In the genomic region with DNA sequence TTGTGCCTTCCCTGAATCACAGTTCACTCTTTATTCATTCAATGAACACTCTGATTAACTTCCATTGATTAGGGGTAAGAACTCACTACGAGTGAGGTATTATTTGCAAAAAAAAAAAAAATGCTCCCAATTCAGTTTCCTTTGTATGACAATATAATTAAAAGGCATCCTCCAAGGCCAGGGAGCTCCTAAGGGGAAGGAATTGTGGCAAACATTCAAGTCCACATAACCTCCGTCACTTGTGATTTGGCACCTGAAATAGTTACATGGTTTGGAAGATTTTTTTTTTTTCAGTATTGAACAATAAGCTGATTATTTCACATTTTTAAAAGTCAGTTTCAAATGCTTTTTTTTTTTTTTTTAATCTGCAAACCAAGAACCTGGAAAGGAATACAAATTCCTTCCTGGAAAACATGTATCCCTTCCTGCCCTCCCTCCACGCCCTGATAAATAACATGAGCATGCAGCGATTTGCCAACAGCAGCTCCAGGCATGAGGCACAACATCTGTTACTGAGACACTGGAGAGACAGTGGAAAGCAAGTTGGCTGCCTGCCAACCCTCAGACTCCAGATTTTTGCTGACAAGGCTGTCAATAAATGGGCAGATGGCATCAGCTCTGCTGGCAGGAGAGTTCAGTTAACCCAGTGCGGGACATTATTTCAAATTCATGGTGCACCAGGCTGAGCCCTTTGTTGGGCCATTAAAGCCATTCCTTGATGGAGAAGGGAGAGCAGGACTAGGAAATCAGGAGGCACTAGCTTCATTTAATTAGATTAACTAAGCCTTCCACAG, we compare ENCODE assay signal across 1 cellular context.
A peak's percentile ranks its signal among the peaks of the same experiment; 100 is the strongest.
TF ChIP-seq lines count a peak whose summit lies in the region.

No MANE protein-coding gene starts in this region.

TF ChIP-seq in HEK293, 187 proteins besides CTCF, POLR2A, EP300 and RAD21 (continued from another document and continues in another):
- no peak for TF ChIP-seq PRDM2 (tag by site-specific recombination; IDR thresholded peaks at IDR 0.05; ENCODE audit: borderline replicate concordance)
- TF ChIP-seq ZNF324 (tag by site-specific recombination; IDR thresholded peaks at IDR 0.05): no peak
- peak; percentile 55 for TF ChIP-seq ZBTB17 (tag by site-specific recombination; IDR thresholded peaks at IDR 0.05)
- TF ChIP-seq ZNF19 (tag by site-specific recombination; IDR thresholded peaks at IDR 0.05; ENCODE audit: low read depth): no peak
- no peak for TF ChIP-seq ZNF302 (tag by site-specific recombination; IDR thresholded peaks at IDR 0.05; ENCODE audit: low read depth)
- no peak for TF ChIP-seq ZBTB10 (tag by site-specific recombination; IDR thresholded peaks at IDR 0.05)
- no peak for TF ChIP-seq ZNF426 (tag by site-specific recombination; IDR thresholded peaks at IDR 0.05)
- TF ChIP-seq ZNF548 (tag by site-specific recombination; IDR thresholded peaks at IDR 0.05): no peak
- no peak for TF ChIP-seq ZNF529 (tag by site-specific recombination; IDR thresholded peaks at IDR 0.05; ENCODE audit: insufficient replicate concordance)
- TF ChIP-seq ZNF350 (tag by site-specific recombination; IDR thresholded peaks at IDR 0.05): peak; percentile 83; the same call in 1 of the 2 replicates
- TF ChIP-seq ZNF140 (tag by site-specific recombination; IDR thresholded peaks at IDR 0.05): no peak
- no peak for TF ChIP-seq YY1 (tag by site-specific recombination; IDR thresholded peaks at IDR 0.05)
- no peak for TF ChIP-seq ZSCAN23 (tag by site-specific recombination; IDR thresholded peaks at IDR 0.05)
- no peak for TF ChIP-seq ZBTB48 (tag by site-specific recombination; IDR thresholded peaks at IDR 0.05)
- no peak for TF ChIP-seq REPIN1 (tag by site-specific recombination; IDR thresholded peaks at IDR 0.05; ENCODE audit: low read depth)
- TF ChIP-seq ZSCAN4 (tag by site-specific recombination; IDR thresholded peaks at IDR 0.05): no peak
- TF ChIP-seq, protein P1, sequence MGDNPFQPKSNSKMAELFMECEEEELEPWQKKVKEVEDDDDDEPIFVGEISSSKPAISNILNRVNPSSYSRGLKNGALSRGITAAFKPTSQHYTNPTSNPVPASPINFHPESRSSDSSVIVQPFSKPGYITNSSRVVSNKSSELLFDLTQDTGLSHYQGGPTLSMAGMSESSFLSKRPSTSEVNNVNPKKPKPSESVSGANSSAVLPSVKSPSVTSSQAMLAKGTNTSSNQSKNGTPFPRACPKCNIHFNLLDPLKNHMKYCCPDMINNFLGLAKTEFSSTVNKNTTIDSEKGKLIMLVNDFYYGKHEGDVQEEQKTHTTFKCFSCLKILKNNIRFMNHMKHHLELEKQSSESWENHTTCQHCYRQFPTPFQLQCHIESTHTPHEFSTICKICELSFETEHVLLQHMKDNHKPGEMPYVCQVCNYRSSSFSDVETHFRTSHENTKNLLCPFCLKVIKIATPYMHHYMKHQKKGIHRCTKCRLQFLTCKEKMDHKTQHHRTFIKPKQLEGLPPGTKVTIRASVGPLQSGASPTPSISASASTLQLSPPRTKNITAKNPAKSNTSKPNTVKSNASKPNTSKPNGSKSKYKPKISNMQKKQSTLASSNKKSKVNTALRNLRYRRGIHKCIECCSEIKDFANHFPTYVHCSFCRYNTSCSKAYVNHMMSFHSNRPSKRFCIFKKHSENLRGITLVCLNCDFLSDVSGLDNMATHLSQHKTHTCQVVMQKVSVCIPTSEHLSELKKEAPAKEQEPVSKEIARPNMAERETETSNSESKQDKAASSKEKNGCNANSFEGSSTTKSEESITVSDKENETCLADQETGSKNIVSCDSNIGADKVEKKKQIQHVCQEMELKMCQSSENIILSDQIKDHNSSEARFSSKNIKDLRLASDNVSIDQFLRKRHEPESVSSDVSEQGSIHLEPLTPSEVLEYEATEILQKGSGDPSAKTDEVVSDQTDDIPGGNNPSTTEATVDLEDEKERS (tag by site-specific recombination; IDR thresholded peaks at IDR 0.05): no peak
- TF ChIP-seq, protein P2, sequence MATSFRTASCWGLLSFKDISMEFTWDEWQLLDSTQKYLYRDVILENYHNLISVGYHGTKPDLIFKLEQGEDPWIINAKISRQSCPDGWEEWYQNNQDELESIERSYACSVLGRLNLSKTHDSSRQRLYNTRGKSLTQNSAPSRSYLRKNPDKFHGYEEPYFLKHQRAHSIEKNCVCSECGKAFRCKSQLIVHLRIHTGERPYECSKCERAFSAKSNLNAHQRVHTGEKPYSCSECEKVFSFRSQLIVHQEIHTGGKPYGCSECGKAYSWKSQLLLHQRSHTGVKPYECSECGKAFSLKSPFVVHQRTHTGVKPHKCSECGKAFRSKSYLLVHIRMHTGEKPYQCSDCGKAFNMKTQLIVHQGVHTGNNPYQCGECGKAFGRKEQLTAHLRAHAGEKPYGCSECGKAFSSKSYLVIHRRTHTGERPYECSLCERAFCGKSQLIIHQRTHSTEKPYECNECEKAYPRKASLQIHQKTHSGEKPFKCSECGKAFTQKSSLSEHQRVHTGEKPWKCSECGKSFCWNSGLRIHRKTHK (tag by site-specific recombination; IDR thresholded peaks at IDR 0.05): no peak
- TF ChIP-seq ZNF549 (tag by site-specific recombination; IDR thresholded peaks at IDR 0.05): peak; percentile 61; the same call in 1 of the 2 replicates
- no peak for TF ChIP-seq SP3 (tag by site-specific recombination; IDR thresholded peaks at IDR 0.05)
- TF ChIP-seq ZSCAN16 (tag by site-specific recombination; IDR thresholded peaks at IDR 0.05): no peak
- no peak for TF ChIP-seq ZNF830 (tag by site-specific recombination; IDR thresholded peaks at IDR 0.05; ENCODE audit: low read depth)
- no peak for TF ChIP-seq ZNF670 (tag by site-specific recombination; IDR thresholded peaks at IDR 0.05; ENCODE audit: low read depth)
- TF ChIP-seq ZNF544 (tag by site-specific recombination; IDR thresholded peaks at IDR 0.05): peak; percentile 90
- TF ChIP-seq ZNF138 (tag by site-specific recombination; IDR thresholded peaks at IDR 0.05; ENCODE audit: borderline replicate concordance): no peak
- TF ChIP-seq, protein P3, sequence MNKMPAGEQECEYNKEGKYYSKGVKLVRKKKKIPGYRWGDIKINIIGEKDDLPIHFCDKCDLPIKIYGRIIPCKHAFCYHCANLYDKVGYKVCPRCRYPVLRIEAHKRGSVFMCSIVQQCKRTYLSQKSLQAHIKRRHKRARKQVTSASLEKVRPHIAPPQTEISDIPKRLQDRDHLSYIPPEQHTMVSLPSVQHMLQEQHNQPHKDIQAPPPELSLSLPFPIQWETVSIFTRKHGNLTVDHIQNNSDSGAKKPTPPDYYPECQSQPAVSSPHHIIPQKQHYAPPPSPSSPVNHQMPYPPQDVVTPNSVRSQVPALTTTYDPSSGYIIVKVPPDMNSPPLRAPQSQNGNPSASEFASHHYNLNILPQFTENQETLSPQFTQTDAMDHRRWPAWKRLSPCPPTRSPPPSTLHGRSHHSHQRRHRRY (tag by site-specific recombination; IDR thresholded peaks at IDR 0.05): no peak
- TF ChIP-seq ZNF366 (tag by site-specific recombination; conservative IDR thresholded peaks at IDR 0.05): peak; percentile 29; the same call in 1 of the 2 replicates
- no peak for TF ChIP-seq ZNF311 (tag by site-specific recombination; IDR thresholded peaks at IDR 0.05; ENCODE audit: borderline replicate concordance)
- TF ChIP-seq ZNF561 (tag by site-specific recombination; IDR thresholded peaks at IDR 0.05; ENCODE audit: borderline replicate concordance): peak; percentile 91
- TF ChIP-seq, protein P4, sequence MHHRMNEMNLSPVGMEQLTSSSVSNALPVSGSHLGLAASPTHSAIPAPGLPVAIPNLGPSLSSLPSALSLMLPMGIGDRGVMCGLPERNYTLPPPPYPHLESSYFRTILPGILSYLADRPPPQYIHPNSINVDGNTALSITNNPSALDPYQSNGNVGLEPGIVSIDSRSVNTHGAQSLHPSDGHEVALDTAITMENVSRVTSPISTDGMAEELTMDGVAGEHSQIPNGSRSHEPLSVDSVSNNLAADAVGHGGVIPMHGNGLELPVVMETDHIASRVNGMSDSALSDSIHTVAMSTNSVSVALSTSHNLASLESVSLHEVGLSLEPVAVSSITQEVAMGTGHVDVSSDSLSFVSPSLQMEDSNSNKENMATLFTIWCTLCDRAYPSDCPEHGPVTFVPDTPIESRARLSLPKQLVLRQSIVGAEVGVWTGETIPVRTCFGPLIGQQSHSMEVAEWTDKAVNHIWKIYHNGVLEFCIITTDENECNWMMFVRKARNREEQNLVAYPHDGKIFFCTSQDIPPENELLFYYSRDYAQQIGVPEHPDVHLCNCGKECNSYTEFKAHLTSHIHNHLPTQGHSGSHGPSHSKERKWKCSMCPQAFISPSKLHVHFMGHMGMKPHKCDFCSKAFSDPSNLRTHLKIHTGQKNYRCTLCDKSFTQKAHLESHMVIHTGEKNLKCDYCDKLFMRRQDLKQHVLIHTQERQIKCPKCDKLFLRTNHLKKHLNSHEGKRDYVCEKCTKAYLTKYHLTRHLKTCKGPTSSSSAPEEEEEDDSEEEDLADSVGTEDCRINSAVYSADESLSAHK (tag by site-specific recombination; IDR thresholded peaks at IDR 0.05): no peak
- TF ChIP-seq EGR2 (tag by site-specific recombination; IDR thresholded peaks at IDR 0.05; ENCODE audit: low read depth): no peak
- TF ChIP-seq MEIS1 (CRISPR knock-in tag; IDR thresholded peaks at IDR 0.05; ENCODE audit: borderline replicate concordance): no peak
- no peak for TF ChIP-seq ZBTB7A (tag by site-specific recombination; IDR thresholded peaks at IDR 0.05; ENCODE audit: low read depth)
- TF ChIP-seq, protein P5, sequence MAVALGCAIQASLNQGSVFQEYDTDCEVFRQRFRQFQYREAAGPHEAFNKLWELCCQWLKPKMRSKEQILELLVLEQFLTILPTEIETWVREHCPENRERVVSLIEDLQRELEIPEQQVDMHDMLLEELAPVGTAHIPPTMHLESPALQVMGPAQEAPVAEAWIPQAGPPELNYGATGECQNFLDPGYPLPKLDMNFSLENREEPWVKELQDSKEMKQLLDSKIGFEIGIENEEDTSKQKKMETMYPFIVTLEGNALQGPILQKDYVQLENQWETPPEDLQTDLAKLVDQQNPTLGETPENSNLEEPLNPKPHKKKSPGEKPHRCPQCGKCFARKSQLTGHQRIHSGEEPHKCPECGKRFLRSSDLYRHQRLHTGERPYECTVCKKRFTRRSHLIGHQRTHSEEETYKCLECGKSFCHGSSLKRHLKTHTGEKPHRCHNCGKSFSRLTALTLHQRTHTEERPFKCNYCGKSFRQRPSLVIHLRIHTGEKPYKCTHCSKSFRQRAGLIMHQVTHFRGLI (tag by site-specific recombination; IDR thresholded peaks at IDR 0.05): no peak
- TF ChIP-seq ZNF621 (tag by site-specific recombination; IDR thresholded peaks at IDR 0.05): no peak
- no peak for TF ChIP-seq KLF7 (tag by site-specific recombination; IDR thresholded peaks at IDR 0.05; ENCODE audit: borderline replicate concordance)
- TF ChIP-seq GLI4 (tag by site-specific recombination; IDR thresholded peaks at IDR 0.05): no peak
